In genomic region chr6:89834884-89835792, GRCh38 we compare ENCODE assay signal across 9 cellular contexts. TPM values are rescaled to one million over a fixed set of nuclear protein-coding genes. Genes with fewer than 3 reads are reported as not detected.
DNase-seq lines count a peak whose midpoint lies in the region; ATAC-seq, FAIRE-seq and TF ChIP-seq lines count a peak whose summit lies in the region.
"Had no signal": no experiment of that assay in that cellular context is flagged by ENCODE, and none has a peak within 500 bp of the region (broad histone marks: within the 10 kb centered on the region; RNA-seq: fewer than 3 reads in every experiment).

No MANE protein-coding gene starts in this region.

- H3K4me3 ChIP-seq in pancreas: no peak overlapping the region

- H3K9me3 ChIP-seq in pancreas: no peaks in the 10 kb centered on the region

- peak; percentile 43 for DNase-seq in GM04503 (ENCODE audit: low read depth)
- no peak for DNase-seq in activated naive CD8-positive, alpha-beta T cell treated with anti-CD3 and anti-CD28 coated beads, Interleukin-2, amount 10 ng/mL, durations not matched to agents 7 days and 5 days
- DNase-seq in NCI-H1930 (lab: John Stamatoyannopoulos, UW): no peak
- no peak for DNase-seq in pancreas
- no peak for DNase-seq in NCI-H1694 (lab: John Stamatoyannopoulos, UW)
- no peak for DNase-seq in KG1 (lab: John Stamatoyannopoulos, UW)

- H3K4me1 Mint-ChIP-seq in activated naive CD8-positive, alpha-beta T cell treated with anti-CD3 and anti-CD28 coated beads, Interleukin-2, amount 10 ng/mL, durations not matched to agents 7 days and 5 days: peaks cover 45% of the 10 kb centered on the region

- intact Hi-C loops in pancreas (cut with DNase I): no loop called here

- no peak for TF ChIP-seq CTCF in pancreas (IDR thresholded peaks at IDR 0.05)

- no peaks in the 10 kb centered on the region for H3K36me3 ChIP-seq in pancreas

- POLR2A ChIA-PET in activated naive CD8-positive, alpha-beta T cell treated with anti-CD3 and anti-CD28 coated beads, Interleukin-2, amount 10 ng/mL, durations not matched to agents 7 days and 5 days (lab: Charles Lee): interaction anchor here (0.5 to 0.7 kb wide), 2 partner anchors 436 to 707 kb away, joined by 3 read pairs; no protein-coding TSS in a partner anchor

- no peaks in the 10 kb centered on the region for H3K27me3 ChIP-seq in pancreas

- peak overlapping the region; percentile 69 for H3K4me3 Mint-ChIP-seq in activated naive CD8-positive, alpha-beta T cell treated with anti-CD3 and anti-CD28 coated beads, Interleukin-2, amount 10 ng/mL, durations not matched to agents 7 days and 5 days

- no peak for FAIRE-seq in pancreas (lab: Jason Lieb, UNC)

- no peaks in the 10 kb centered on the region for H3K27me3 Mint-ChIP-seq in activated naive CD8-positive, alpha-beta T cell treated with anti-CD3 and anti-CD28 coated beads, Interleukin-2, amount 10 ng/mL, durations not matched to agents 7 days and 5 days

- H3K9me3 Mint-ChIP-seq in activated naive CD8-positive, alpha-beta T cell treated with anti-CD3 and anti-CD28 coated beads, Interleukin-2, amount 10 ng/mL, durations not matched to agents 7 days and 5 days: no peaks in the 10 kb centered on the region
- H3K9me3 Mint-ChIP-seq: nephron had no signal

- H3K4me1 ChIP-seq in pancreas: peaks cover 0 to 10% (median 0%) of the 10 kb centered on the region in 3 donors

- ATAC-seq in GM21367 (IDR thresholded peaks at IDR 0.05; ENCODE audit: unreplicated experiment) (peak; percentile 91), HG03457 (IDR thresholded peaks at IDR 0.05; ENCODE audit: unreplicated experiment) (peak; percentile 95), pancreas (no peak)
- peak; percentile 78 for ATAC-seq in activated naive CD8-positive, alpha-beta T cell treated with anti-CD3 and anti-CD28 coated beads, Interleukin-2, amount 10 ng/mL, durations not matched to agents 7 days and 5 days (ENCODE audit: low read depth)

- 91 to 92% methylated on average over 12 of the region's 12 CpGs for WGBS in pancreas, 2 donors

- H3K27ac ChIP-seq in pancreas: no peak overlapping the region

- H3K36me3 Mint-ChIP-seq in activated naive CD8-positive, alpha-beta T cell treated with anti-CD3 and anti-CD28 coated beads, Interleukin-2, amount 10 ng/mL, durations not matched to agents 7 days and 5 days: peaks cover 48% of the 10 kb centered on the region

- H3K27ac Mint-ChIP-seq in activated naive CD8-positive, alpha-beta T cell treated with anti-CD3 and anti-CD28 coated beads, Interleukin-2, amount 10 ng/mL, durations not matched to agents 7 days and 5 days: peak overlapping the region; percentile 83
- H3K27ac Mint-ChIP-seq: nephron had no signal

RNA-seq across cellular contexts. Expression of gene CASP8AP2, which starts 5.5 kb away (rescaled TPM):
- total RNA-seq in activated naive CD8-positive, alpha-beta T cell treated with anti-CD3 and anti-CD28 coated beads, Interleukin-2, amount 10 ng/mL, durations not matched to agents 7 days and 5 days: 10 to 100 TPM; 49.1 TPM
- total RNA-seq in pancreas: 1 to 10 TPM; 4.2 to 9.3 (median 6.0) TPM
- polyA plus RNA-seq in pancreas: 1 to 10 TPM; 3.0 to 3.5 TPM

RNA-seq across cellular contexts. Expression of gene MDN1, which starts 15.5 kb away (rescaled TPM):
- 10 to 100 TPM; 57.7 to 58.2 TPM for total RNA-seq in activated naive CD8-positive, alpha-beta T cell treated with anti-CD3 and anti-CD28 coated beads, Interleukin-2, amount 10 ng/mL, durations not matched to agents 7 days and 5 days
- total RNA-seq in pancreas: 10 to 100 TPM; 15.6 to 20.2 (median 17.0) TPM
- 10 to 100 TPM; 23.1 to 27.5 TPM for polyA plus RNA-seq in pancreas

RNA-seq across cellular contexts. Expression of gene GJA10, which starts 59.1 kb away (rescaled TPM):
- total RNA-seq in activated naive CD8-positive, alpha-beta T cell treated with anti-CD3 and anti-CD28 coated beads, Interleukin-2, amount 10 ng/mL, durations not matched to agents 7 days and 5 days: not detected
- total RNA-seq in pancreas: not detected
- not detected for polyA plus RNA-seq in pancreas

Comparison
In these comparisons a context has a peak if more than half of its experiments do, and no peak if none do; other contexts are left out.
1. ATAC-seq: peak in GM21367 (single experiment), HG03457 (single experiment) and activated naive CD8-positive, alpha-beta T cell treated with anti-CD3 and anti-CD28 coated beads, Interleukin-2, amount 10 ng/mL, durations not matched to agents 7 days and 5 days (single experiment); none in pancreas (0 of 4).
2. RNA of gene CASP8AP2, which starts 5.5 kb away (total RNA-seq): 49.1 TPM in activated naive CD8-positive, alpha-beta T cell treated with anti-CD3 and anti-CD28 coated beads, Interleukin-2, amount 10 ng/mL, durations not matched to agents 7 days and 5 days; 4.2 to 9.3 TPM in pancreas; every median in the first group is over 4 times any median in the second.